ENCODE assay signal across 25 cellular contexts in genomic region chr5:79086116-79086515, GRCh38. TPM values are rescaled to one million over a fixed set of nuclear protein-coding genes. Genes with fewer than 3 reads are reported as not detected.
"Had no signal": no experiment of that assay in that cellular context is flagged by ENCODE, and none has a peak within 500 bp of the region (broad histone marks: within the 10 kb centered on the region; RNA-seq: fewer than 3 reads in every experiment).

No MANE protein-coding gene starts in this region.

- H3K27ac ChIP-seq: ascending aorta, PC-9 had no signal

- H3K4me2 ChIP-seq: PC-9 had no signal

- H2AFZ ChIP-seq: PC-9 had no signal

- ATAC-seq: activated CD8-positive, alpha-beta memory T cell treated with anti-CD3 and anti-CD28 coated beads, Interleukin-2, amount 10 ng/mL, durations not matched to agents 7 days and 5 days; activated CD8-positive, alpha-beta T cell treated with anti-CD3 and anti-CD28 coated beads, Interleukin-2, amount 10 ng/mL, durations not matched to agents 7 days and 5 days; activated naive CD8-positive, alpha-beta T cell treated with anti-CD3 and anti-CD28 coated beads, Interleukin-2, amount 50 U/mL, for 24 hours; WTC11 had no signal

- H3K27me3 Mint-ChIP-seq: activated naive CD8-positive, alpha-beta T cell treated with anti-CD3 and anti-CD28 coated beads, Interleukin-2, amount 50 U/mL, for 24 hours; activated T-cell treated with anti-CD3 and anti-CD28 coated beads, Interleukin-2, amount 50 U/mL, for 24 hours; brain had no signal

- H3K9me3 ChIP-seq: ascending aorta had no signal

- H3K4me1 Mint-ChIP-seq: activated CD8-positive, alpha-beta memory T cell treated with anti-CD3 and anti-CD28 coated beads, Interleukin-2, amount 10 ng/mL, durations not matched to agents 7 days and 5 days; activated naive CD8-positive, alpha-beta T cell treated with anti-CD3 and anti-CD28 coated beads, Interleukin-2, amount 50 U/mL, for 24 hours; brain; central memory CD8-positive, alpha-beta T cell had no signal

- H3K27me3 ChIP-seq: ascending aorta had no signal

- H3K36me3 Mint-ChIP-seq: activated CD8-positive, alpha-beta memory T cell treated with anti-CD3 and anti-CD28 coated beads, Interleukin-2, amount 10 ng/mL, durations not matched to agents 7 days and 5 days; activated naive CD4-positive, alpha-beta T cell treated with anti-CD3 and anti-CD28 coated beads, Interleukin-2, amount 50 U/mL, for 72 hours; brain; WTC11 had no signal

- H3K9me3 Mint-ChIP-seq: activated naive CD4-positive, alpha-beta T cell treated with anti-CD3 and anti-CD28 coated beads, Interleukin-2, amount 50 U/mL, for 72 hours; activated naive CD8-positive, alpha-beta T cell treated with anti-CD3 and anti-CD28 coated beads, Interleukin-2, amount 50 U/mL, for 24 hours; activated T-cell treated with anti-CD3 and anti-CD28 coated beads, Interleukin-2, amount 50 U/mL, for 24 hours; activated T-helper 1 cell treated with anti-CD3 and anti-CD28 coated beads, Interleukin-12 subunit alpha, Interleukin-12 subunit beta, Interleukin-2, Interleukin-4 antibody, amounts not matched to agents 30 ng/mL and 10 ng/mL and 1 ng/mL, durations not matched to agents 14 hours and 24 hours and 36 hours; brain; central memory CD8-positive, alpha-beta T cell; T-helper 1 cell treated with Interleukin-12 subunit alpha and Interleukin-12 subunit beta and Interleukin-4 antibody, amounts not matched to agents 30 μg/mL and 1 μg/mL, for 36 hours; WTC11 had no signal

- H3K4me3 Mint-ChIP-seq: activated CD8-positive, alpha-beta memory T cell treated with anti-CD3 and anti-CD28 coated beads, Interleukin-2, amount 10 ng/mL, durations not matched to agents 7 days and 5 days; activated CD8-positive, alpha-beta T cell treated with anti-CD3 and anti-CD28 coated beads, Interleukin-2, amount 10 ng/mL, durations not matched to agents 7 days and 5 days; activated naive CD8-positive, alpha-beta T cell treated with anti-CD3 and anti-CD28 coated beads, Interleukin-2, amount 50 U/mL, for 24 hours; activated T-cell treated with anti-CD3 and anti-CD28 coated beads, Interleukin-2, amount 50 U/mL, for 24 hours; activated T-helper 1 cell treated with anti-CD3 and anti-CD28 coated beads, Interleukin-12 subunit alpha, Interleukin-12 subunit beta, Interleukin-2, Interleukin-4 antibody, amounts not matched to agents 30 ng/mL and 10 ng/mL and 1 ng/mL, durations not matched to agents 14 hours and 24 hours and 36 hours; brain; central memory CD8-positive, alpha-beta T cell; T-helper 1 cell treated with Interleukin-12 subunit alpha and Interleukin-12 subunit beta and Interleukin-4 antibody, amounts not matched to agents 30 μg/mL and 1 μg/mL, for 36 hours; WTC11 had no signal

- H3K36me3 ChIP-seq: ascending aorta had no signal

- DNase-seq: activated CD4-positive, alpha-beta T cell treated with anti-CD3 and anti-CD28 coated beads for 48 hours; activated CD4-positive, alpha-beta T cell treated with anti-CD3 and anti-CD28 coated beads, Interleukin-2, amount 50 U/mL, for 4 hours; activated CD4-positive, CD25-positive, alpha-beta regulatory T cell treated with anti-CD3 and anti-CD28 coated beads, Interleukin-2, amount 50 U/mL, for 72 hours; activated CD8-positive, alpha-beta memory T cell treated with anti-CD3 and anti-CD28 coated beads, Interleukin-2, amount 10 ng/mL, durations not matched to agents 7 days and 5 days; activated CD8-positive, alpha-beta T cell treated with anti-CD3 and anti-CD28 coated beads, Interleukin-2, amount 10 ng/mL, durations not matched to agents 7 days and 5 days; activated effector memory CD4-positive, alpha-beta T cell treated with Interleukin-2 at 50 U/mL for 16 hours; activated naive CD4-positive, alpha-beta T cell treated with Interleukin-2 at 50 U/mL for 16 hours; activated naive CD8-positive, alpha-beta T cell treated with anti-CD3 and anti-CD28 coated beads, Interleukin-2, amount 50 U/mL, for 24 hours; activated T-cell treated with anti-CD3 and anti-CD28 coated beads, Interleukin-2, amount 50 U/mL, for 24 hours; amniotic stem cell; MM.1S; NCI-H1105 treated with DMSO at 0.1 percent for 48 hours; NCI-H1436 treated with DMSO at 0.1 percent for 48 hours; NCI-H187; NCI-H2081; NCI-H510A treated with DMSO at 0.1 percent for 48 hours; PC-9; SIG-M5 had no signal

- H3K27ac Mint-ChIP-seq: activated CD8-positive, alpha-beta memory T cell treated with anti-CD3 and anti-CD28 coated beads, Interleukin-2, amount 10 ng/mL, durations not matched to agents 7 days and 5 days; activated CD8-positive, alpha-beta T cell treated with anti-CD3 and anti-CD28 coated beads, Interleukin-2, amount 10 ng/mL, durations not matched to agents 7 days and 5 days; activated naive CD4-positive, alpha-beta T cell treated with anti-CD3 and anti-CD28 coated beads, Interleukin-2, amount 50 U/mL, for 72 hours; activated naive CD8-positive, alpha-beta T cell treated with anti-CD3 and anti-CD28 coated beads, Interleukin-2, amount 50 U/mL, for 24 hours; activated T-cell treated with anti-CD3 and anti-CD28 coated beads, Interleukin-2, amount 50 U/mL, for 24 hours; activated T-helper 1 cell treated with anti-CD3 and anti-CD28 coated beads, Interleukin-12 subunit alpha, Interleukin-12 subunit beta, Interleukin-2, Interleukin-4 antibody, amounts not matched to agents 30 ng/mL and 10 ng/mL and 1 ng/mL, durations not matched to agents 14 hours and 24 hours and 36 hours; brain; T-helper 1 cell treated with Interleukin-12 subunit alpha and Interleukin-12 subunit beta and Interleukin-4 antibody, amounts not matched to agents 30 μg/mL and 1 μg/mL, for 36 hours; WTC11 had no signal

- H3K4me3 ChIP-seq: ascending aorta, PC-9 had no signal

- H3K4me1 ChIP-seq: ascending aorta had no signal

RNA-seq across cellular contexts. Expression of gene BHMT2, which starts 16.5 kb away (rescaled TPM):
- total RNA-seq: activated CD8-positive, alpha-beta memory T cell treated with anti-CD3 and anti-CD28 coated beads, Interleukin-2, amount 10 ng/mL, durations not matched to agents 7 days and 5 days; activated CD8-positive, alpha-beta T cell treated with anti-CD3 and anti-CD28 coated beads, Interleukin-2, amount 10 ng/mL, durations not matched to agents 7 days and 5 days; activated naive CD4-positive, alpha-beta T cell treated with anti-CD3 and anti-CD28 coated beads, Interleukin-2, amount 50 U/mL, for 72 hours; activated T-helper 1 cell treated with anti-CD3 and anti-CD28 coated beads, Interleukin-12 subunit alpha, Interleukin-12 subunit beta, Interleukin-2, Interleukin-4 antibody, amounts not matched to agents 30 ng/mL and 10 ng/mL and 1 ng/mL, durations not matched to agents 14 hours and 24 hours and 36 hours; PC-9 had no signal

RNA-seq across cellular contexts. Expression of gene DMGDH, which starts 16.6 kb away (rescaled TPM):
- total RNA-seq: activated CD8-positive, alpha-beta T cell treated with anti-CD3 and anti-CD28 coated beads, Interleukin-2, amount 10 ng/mL, durations not matched to agents 7 days and 5 days; activated T-helper 1 cell treated with anti-CD3 and anti-CD28 coated beads, Interleukin-12 subunit alpha, Interleukin-12 subunit beta, Interleukin-2, Interleukin-4 antibody, amounts not matched to agents 30 ng/mL and 10 ng/mL and 1 ng/mL, durations not matched to agents 14 hours and 24 hours and 36 hours had no signal

RNA-seq across cellular contexts. Expression of gene BHMT, which starts 25.5 kb away (rescaled TPM):
- total RNA-seq: activated CD8-positive, alpha-beta memory T cell treated with anti-CD3 and anti-CD28 coated beads, Interleukin-2, amount 10 ng/mL, durations not matched to agents 7 days and 5 days; activated CD8-positive, alpha-beta T cell treated with anti-CD3 and anti-CD28 coated beads, Interleukin-2, amount 10 ng/mL, durations not matched to agents 7 days and 5 days; activated naive CD4-positive, alpha-beta T cell treated with anti-CD3 and anti-CD28 coated beads, Interleukin-2, amount 50 U/mL, for 72 hours; activated T-helper 1 cell treated with anti-CD3 and anti-CD28 coated beads, Interleukin-12 subunit alpha, Interleukin-12 subunit beta, Interleukin-2, Interleukin-4 antibody, amounts not matched to agents 30 ng/mL and 10 ng/mL and 1 ng/mL, durations not matched to agents 14 hours and 24 hours and 36 hours; ascending aorta; PC-9 had no signal
